ENCODE assay signal across 33 cellular contexts in the genomic region with DNA sequence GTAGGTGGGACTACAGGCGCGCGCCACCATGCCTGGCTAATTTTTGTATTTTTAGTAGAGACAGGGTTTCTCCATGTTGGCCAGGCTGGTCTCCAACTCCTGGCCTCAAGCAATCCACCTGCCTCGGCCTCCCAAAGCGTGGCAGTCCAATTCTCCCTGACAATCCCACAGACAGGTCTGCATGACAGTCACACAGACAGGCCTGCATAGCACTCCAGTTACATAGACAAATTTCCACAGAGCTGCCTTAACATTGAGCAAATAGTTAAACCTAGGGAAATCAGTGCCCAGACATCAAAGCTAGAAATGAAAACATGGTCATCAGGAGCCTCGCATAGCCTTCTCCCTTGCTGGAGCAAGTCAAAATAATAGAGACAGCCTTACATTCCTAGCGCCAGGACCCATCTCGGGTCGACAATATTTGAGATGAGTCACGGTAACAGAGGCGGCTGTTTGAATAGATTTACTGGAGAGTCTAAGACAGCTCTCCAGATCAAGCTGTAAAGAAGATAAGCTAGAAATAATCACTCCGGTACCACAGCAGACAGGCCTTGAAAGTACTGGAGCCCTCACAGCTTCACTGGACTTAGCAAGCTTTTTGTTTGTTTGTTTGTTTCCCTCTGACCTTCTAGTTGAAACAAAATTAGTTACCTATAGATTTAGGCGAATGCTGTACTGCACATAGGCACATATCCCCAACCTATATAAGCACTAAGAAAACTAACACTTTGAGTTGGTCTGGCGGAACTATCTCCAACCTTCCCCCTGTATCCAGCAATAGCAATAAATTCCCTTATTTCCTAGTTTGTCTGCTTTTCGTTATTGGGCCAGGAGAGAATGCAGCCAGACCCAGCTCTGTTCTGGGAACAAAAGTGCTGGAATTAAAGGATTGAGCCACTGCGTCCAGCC. TPM values are rescaled to one million over a fixed set of nuclear protein-coding genes. Genes with fewer than 3 reads are reported as not detected.
A peak's percentile ranks its signal among the peaks of the same experiment; 100 is the strongest.
DNase-seq lines count a peak whose midpoint lies in the region; ATAC-seq and TF ChIP-seq lines count a peak whose summit lies in the region.
"Had no signal": no experiment of that assay in that cellular context is flagged by ENCODE, and none has a peak within 500 bp of the region (broad histone marks: within the 10 kb centered on the region; RNA-seq: fewer than 3 reads in every experiment).

No MANE protein-coding gene starts in this region.

- H3K9me2 ChIP-seq in GM23338 (ENCODE audit: insufficient read depth), result no peaks in the 10 kb centered on the region
- no peaks in the 10 kb centered on the region for H3K9me2 ChIP-seq in hepatocyte (replicated peaks; ENCODE audit: insufficient read depth)

- H3K79me2 ChIP-seq in GM23338 (replicated peaks; ENCODE audit: insufficient read depth) (no peaks in the 10 kb centered on the region), hepatocyte (no peaks in the 10 kb centered on the region)

- intact Hi-C loops in A673 (cut with micrococcal nuclease; ENCODE audit: unreplicated experiment), result no loop called here

- H3K9me3 ChIP-seq in A673 (ENCODE audit: low read depth, low read length, poor library complexity, severe bottlenecking) (no peaks in the 10 kb centered on the region), WERI-Rb-1 (ENCODE audit: severe bottlenecking) (no peaks in the 10 kb centered on the region), hepatocyte (ENCODE audit: low read depth) (no peaks in the 10 kb centered on the region)
- H3K9me3 ChIP-seq: Peyer's patch, SJCRH30, tibial nerve had no signal

- no peaks in the 10 kb centered on the region; the same call in 2 of the 3 replicates for H3K4me1 Mint-ChIP-seq in GM23338
- no peaks in the 10 kb centered on the region for H3K4me1 Mint-ChIP-seq in activated CD8-positive, alpha-beta memory T cell treated with anti-CD3 and anti-CD28 coated beads, Interleukin-2, amount 10 ng/mL, durations not matched to agents 7 days and 5 days
- H3K4me1 Mint-ChIP-seq: activated CD4-positive, alpha-beta T cell treated with anti-CD3 and anti-CD28 coated beads for 36 hours; activated naive CD8-positive, alpha-beta T cell treated with anti-CD3 and anti-CD28 coated beads, Interleukin-2, amount 10 ng/mL, durations not matched to agents 7 days and 5 days; naive thymus-derived CD8-positive, alpha-beta T cell had no signal

- ATAC-seq in GM23338 (no peak), GM18517 (IDR thresholded peaks at IDR 0.05; ENCODE audit: unreplicated experiment) (no peak)
- no peak for ATAC-seq in activated CD8-positive, alpha-beta memory T cell treated with anti-CD3 and anti-CD28 coated beads, Interleukin-2, amount 10 ng/mL, durations not matched to agents 7 days and 5 days
- ATAC-seq: activated CD4-positive, alpha-beta T cell treated with anti-CD3 and anti-CD28 coated beads for 36 hours; activated CD8-positive, alpha-beta T cell treated with anti-CD3 and anti-CD28 coated beads, Interleukin-2, amount 10 ng/mL, durations not matched to agents 7 days and 5 days; left ventricle myocardium superior; naive thymus-derived CD8-positive, alpha-beta T cell had no signal

- BruUV-seq in A673 (replicated peaks; lab: Mats Ljungman, UMichigan), result no TSS peak

- H3K27me3 ChIP-seq in A673 (replicated peaks; ENCODE audit: insufficient read depth, low read depth, low read length, poor library complexity) (peaks cover 29% of the 10 kb centered on the region), GM23338 (ENCODE audit: insufficient read depth) (no peaks in the 10 kb centered on the region), WERI-Rb-1 (ENCODE audit: insufficient read depth, low read depth, severe bottlenecking) (no peaks in the 10 kb centered on the region), hepatocyte (no peaks in the 10 kb centered on the region)
- H3K27me3 ChIP-seq: Peyer's patch, SJCRH30, tibial nerve had no signal

- H2AFZ ChIP-seq in GM23338, result peak overlapping the region; percentile 67
- no peak overlapping the region for H2AFZ ChIP-seq in hepatocyte

- H3K4me2 ChIP-seq in GM23338, result no peak overlapping the region
- H3K4me2 ChIP-seq in hepatocyte, result no peak overlapping the region

- 50% methylated on average over 16 of the region's 16 CpGs for WGBS in hepatocyte (ENCODE audit: low lambda C conversion rate, missing lambda C conversion rate)

- CTCF ChIA-PET in A673 (lab: Charles Lee), result no interaction called here
- CTCF ChIA-PET in activated CD8-positive, alpha-beta memory T cell treated with anti-CD3 and anti-CD28 coated beads, Interleukin-2, amount 10 ng/mL, durations not matched to agents 7 days and 5 days (lab: Charles Lee), result no interaction called here

- H3K27me3 Mint-ChIP-seq in GM23338 (ENCODE audit: insufficient read depth, low read depth, poor library complexity), result no peaks in the 10 kb centered on the region
- H3K27me3 Mint-ChIP-seq in activated CD8-positive, alpha-beta memory T cell treated with anti-CD3 and anti-CD28 coated beads, Interleukin-2, amount 10 ng/mL, durations not matched to agents 7 days and 5 days, result peaks cover 14% of the 10 kb centered on the region

- H3K4me1 ChIP-seq in A673 (ENCODE audit: insufficient read depth, low read length, poor library complexity, severe bottlenecking) (no peaks in the 10 kb centered on the region), GM23338 (ENCODE audit: insufficient read depth) (no peaks in the 10 kb centered on the region), hepatocyte (ENCODE audit: insufficient read depth) (no peaks in the 10 kb centered on the region)
- H3K4me1 ChIP-seq: Peyer's patch, SJCRH30, tibial nerve had no signal

- POLR2A ChIA-PET in A673 (lab: Charles Lee; ENCODE audit: low non-redundant PET), result no interaction called here

- H3K27ac ChIP-seq in A673 (ENCODE audit: low read depth, low read length, poor library complexity, severe bottlenecking) (no peak overlapping the region), GM23338 (ENCODE audit: low read depth) (no peak overlapping the region), WERI-Rb-1 (peak overlapping the region; percentile 56), hepatocyte (no peak overlapping the region)
- H3K27ac ChIP-seq: HL-60, Peyer's patch, SJCRH30, skin epidermis, tibial nerve had no signal

- no peak overlapping the region for H3K27ac Mint-ChIP-seq in GM23338
- H3K27ac Mint-ChIP-seq in activated CD8-positive, alpha-beta memory T cell treated with anti-CD3 and anti-CD28 coated beads, Interleukin-2, amount 10 ng/mL, durations not matched to agents 7 days and 5 days, result no peak overlapping the region
- H3K27ac Mint-ChIP-seq: activated CD4-positive, alpha-beta T cell treated with anti-CD3 and anti-CD28 coated beads for 36 hours; activated CD8-positive, alpha-beta T cell treated with anti-CD3 and anti-CD28 coated beads, Interleukin-2, amount 10 ng/mL, durations not matched to agents 7 days and 5 days; activated naive CD8-positive, alpha-beta T cell treated with anti-CD3 and anti-CD28 coated beads, Interleukin-2, amount 10 ng/mL, durations not matched to agents 7 days and 5 days; naive thymus-derived CD8-positive, alpha-beta T cell had no signal

- peak; percentile 4 for DNase-seq in A673 (ENCODE audit: low spot score)
- no peak for DNase-seq in GM23338 (ENCODE audit: low spot score)
- peak; percentile 45 for DNase-seq in WERI-Rb-1
- DNase-seq in hepatocyte (ENCODE audit: low spot score), result peak; percentile 35
- no peak for DNase-seq in NOMO-1 (lab: John Stamatoyannopoulos, UW; ENCODE audit: unreplicated experiment in 2 of 2)
- DNase-seq in activated CD8-positive, alpha-beta memory T cell treated with anti-CD3 and anti-CD28 coated beads, Interleukin-2, amount 10 ng/mL, durations not matched to agents 7 days and 5 days, result no peak
- DNase-seq in H4 (ENCODE audit: low spot score), result no peak
- DNase-seq: ACHN; activated CD4-positive, alpha-beta T cell treated with anti-CD3 and anti-CD28 coated beads for 36 hours; activated CD8-positive, alpha-beta T cell treated with anti-CD3 and anti-CD28 coated beads, Interleukin-2, amount 10 ng/mL, durations not matched to agents 7 days and 5 days; activated effector memory CD4-positive, alpha-beta T cell treated with anti-CD3 and anti-CD28 coated beads, Interleukin-2, amount 50 U/mL, for 16 hours; activated naive CD8-positive, alpha-beta T cell treated with anti-CD3 and anti-CD28 coated beads, Interleukin-2, amount 10 ng/mL, durations not matched to agents 7 days and 5 days; activated T-cell treated with anti-CD3 and anti-CD28 coated beads for 4 hours; DMS79; glutamatergic neuron; left ventricle myocardium superior; midbrain; naive thymus-derived CD8-positive, alpha-beta T cell; NCI-H1048; NCI-H187 treated with DMSO at 0.1 percent for 48 hours; NCI-H2171 treated with DMSO at 0.1 percent for 48 hours; NCI-H526; Peyer's patch; SJCRH30; stimulated activated CD4-positive, alpha-beta T cell treated with anti-CD3 and anti-CD28 coated beads, Interleukin-1b, Interleukin-23, amount 100 ng/mL, for 48 hours had no signal

- H3K4me3 Mint-ChIP-seq in GM23338, result no peak overlapping the region
- no peak overlapping the region for H3K4me3 Mint-ChIP-seq in activated CD8-positive, alpha-beta memory T cell treated with anti-CD3 and anti-CD28 coated beads, Interleukin-2, amount 10 ng/mL, durations not matched to agents 7 days and 5 days
- H3K4me3 Mint-ChIP-seq: activated CD4-positive, alpha-beta T cell treated with anti-CD3 and anti-CD28 coated beads for 36 hours; activated CD8-positive, alpha-beta T cell treated with anti-CD3 and anti-CD28 coated beads, Interleukin-2, amount 10 ng/mL, durations not matched to agents 7 days and 5 days; activated naive CD8-positive, alpha-beta T cell treated with anti-CD3 and anti-CD28 coated beads, Interleukin-2, amount 10 ng/mL, durations not matched to agents 7 days and 5 days; naive thymus-derived CD8-positive, alpha-beta T cell had no signal

- no peaks in the 10 kb centered on the region for H3F3A ChIP-seq in GM23338 (replicated peaks; ENCODE audit: low read depth)

- H3K36me3 ChIP-seq in A673 (ENCODE audit: insufficient read depth, low read length, poor library complexity, severe bottlenecking) (no peaks in the 10 kb centered on the region), GM23338 (ENCODE audit: insufficient read depth) (no peaks in the 10 kb centered on the region), WERI-Rb-1 (no peaks in the 10 kb centered on the region), hepatocyte (replicated peaks; ENCODE audit: insufficient read depth, low read depth) (no peaks in the 10 kb centered on the region)
- H3K36me3 ChIP-seq: Peyer's patch, SJCRH30, tibial nerve had no signal

- H3K36me3 Mint-ChIP-seq in GM23338 (ENCODE audit: low read depth), result no peaks in the 10 kb centered on the region
- no peaks in the 10 kb centered on the region for H3K36me3 Mint-ChIP-seq in activated CD8-positive, alpha-beta memory T cell treated with anti-CD3 and anti-CD28 coated beads, Interleukin-2, amount 10 ng/mL, durations not matched to agents 7 days and 5 days
- H3K36me3 Mint-ChIP-seq: activated naive CD8-positive, alpha-beta T cell treated with anti-CD3 and anti-CD28 coated beads, Interleukin-2, amount 10 ng/mL, durations not matched to agents 7 days and 5 days had no signal

- H3K4me3 ChIP-seq in A673 (ENCODE audit: low read depth, low read length, poor library complexity, severe bottlenecking) (no peak overlapping the region), GM23338 (no peak overlapping the region), WERI-Rb-1 (ENCODE audit: low read depth, low read length) (peak overlapping the region; percentile 22), hepatocyte (no peak overlapping the region)
- H3K4me3 ChIP-seq: Peyer's patch, SJCRH30, skin epidermis, tibial nerve had no signal

- no peak for TF ChIP-seq CTCF in A673 (conservative IDR thresholded peaks at IDR 0.05; ENCODE audit: low read depth, low read length)
- no peak for TF ChIP-seq CTCF in GM23338 (conservative IDR thresholded peaks at IDR 0.05; ENCODE audit: low read depth in 2 of 2)
- no peak for TF ChIP-seq CTCF in WERI-Rb-1 (IDR thresholded peaks at IDR 0.05; ENCODE audit: low read depth, low read length)
- no peak for TF ChIP-seq CTCF in hepatocyte (IDR thresholded peaks at IDR 0.05; ENCODE audit: poor library complexity)

- H4K20me1 ChIP-seq in GM23338 (replicated peaks; ENCODE audit: insufficient read depth), result no peaks in the 10 kb centered on the region
- no peaks in the 10 kb centered on the region for H4K20me1 ChIP-seq in hepatocyte (ENCODE audit: insufficient read depth, poor library complexity, severe bottlenecking)

- no peaks in the 10 kb centered on the region; the same call in 2 of the 3 replicates for H3K9me3 Mint-ChIP-seq in GM23338
- H3K9me3 Mint-ChIP-seq in activated CD8-positive, alpha-beta memory T cell treated with anti-CD3 and anti-CD28 coated beads, Interleukin-2, amount 10 ng/mL, durations not matched to agents 7 days and 5 days (ENCODE audit: low read depth), result no peaks in the 10 kb centered on the region
- H3K9me3 Mint-ChIP-seq: activated naive CD8-positive, alpha-beta T cell treated with anti-CD3 and anti-CD28 coated beads, Interleukin-2, amount 10 ng/mL, durations not matched to agents 7 days and 5 days had no signal

RNA-seq across cellular contexts. Expression of gene PYROXD1, which starts 23.8 kb away (rescaled TPM):
- total RNA-seq in A673 (2021) (15.0 and 19.6 TPM in 2 replicates), hepatocyte (9.6 and 15.0 TPM in 2 replicates)
- 3.9 and 8.7 TPM in 2 replicates for total RNA-seq in GM23338 (2014; rRNA removed; shearing (Covaris generic))
- polyA plus RNA-seq in GM23338 (2016; fragmentation: Nextera tagmentation; extraction: Ambion mirVana) (8.1 and 10.2 TPM in 2 replicates), hepatocyte (10.2 and 12.2 TPM in 2 replicates)
- total RNA-seq in activated CD8-positive, alpha-beta memory T cell treated with anti-CD3 and anti-CD28 coated beads, Interleukin-2, amount 10 ng/mL, durations not matched to agents 7 days and 5 days, result 10 to 100 TPM; 19.4 to 25.8 TPM
- 2.6 and 4.7 TPM in 2 replicates for total RNA-seq in H4 (2014; rRNA removed; shearing (Covaris generic))

RNA-seq across cellular contexts. Expression of gene IAPP, which starts 40.9 kb away (rescaled TPM):
- total RNA-seq in A673 (2021), result not detected in 2 replicates
- not detected in 2 replicates for total RNA-seq in GM23338 (2014; rRNA removed; shearing (Covaris generic))
- 0.10 and 0.32 TPM in 2 replicates for polyA plus RNA-seq in GM23338 (2016; fragmentation: Nextera tagmentation; extraction: Ambion mirVana)
- total RNA-seq in hepatocyte, result not detected in 2 replicates
- not detected in 2 replicates for polyA plus RNA-seq in hepatocyte
- total RNA-seq in activated CD8-positive, alpha-beta memory T cell treated with anti-CD3 and anti-CD28 coated beads, Interleukin-2, amount 10 ng/mL, durations not matched to agents 7 days and 5 days, result not detected
- not detected in 2 replicates for total RNA-seq in H4 (2014; rRNA removed; shearing (Covaris generic))
- total RNA-seq: activated CD4-positive, alpha-beta T cell treated with anti-CD3 and anti-CD28 coated beads for 36 hours; activated CD8-positive, alpha-beta T cell treated with anti-CD3 and anti-CD28 coated beads, Interleukin-2, amount 10 ng/mL, durations not matched to agents 7 days and 5 days; activated naive CD8-positive, alpha-beta T cell treated with anti-CD3 and anti-CD28 coated beads, Interleukin-2, amount 10 ng/mL, durations not matched to agents 7 days and 5 days; left ventricle myocardium superior; naive thymus-derived CD8-positive, alpha-beta T cell; omental fat pad; Peyer's patch; renal cortical epithelial cell; SJCRH30; tibial nerve had no signal
- polyA plus RNA-seq: BJ; keratinocyte; naive thymus-derived CD8-positive, alpha-beta T cell had no signal

Comparison
In these comparisons a context has a peak if more than half of its experiments do, and no peak if none do; other contexts are left out.
1. DNase-seq: peak in A673 (single experiment), WERI-Rb-1 (single experiment) and hepatocyte (single experiment); none in GM23338 (single experiment), NOMO-1 (0 of 2), activated CD8-positive, alpha-beta memory T cell treated with anti-CD3 and anti-CD28 coated beads, Interleukin-2, amount 10 ng/mL, durations not matched to agents 7 days and 5 days (single experiment) and H4 (single experiment).